Comparison of ENCODE assay signal across 17 cellular contexts in the genomic region with DNA sequence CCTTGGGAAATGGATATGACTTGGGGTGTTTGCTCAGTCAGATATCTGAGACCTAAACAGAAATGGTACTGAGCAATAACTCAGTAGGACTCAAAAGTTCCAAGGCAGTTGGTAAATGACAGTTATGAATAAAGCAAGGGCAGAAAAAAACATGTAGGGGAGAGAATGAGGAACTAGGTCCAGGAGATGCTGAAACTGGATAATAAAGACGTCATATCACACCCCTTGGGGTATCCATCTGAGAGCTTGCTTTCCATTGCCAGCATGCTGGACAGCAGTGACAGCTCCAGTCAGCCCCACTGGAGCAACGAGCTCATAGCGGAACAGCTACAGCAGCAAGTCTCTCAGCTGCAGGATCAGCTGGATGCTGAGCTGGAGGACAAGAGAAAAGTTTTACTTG. TPM values are rescaled to one million over a fixed set of nuclear protein-coding genes. Genes with fewer than 3 reads are reported as not detected.
DNase-seq lines count a peak whose midpoint lies in the region; ATAC-seq and TF ChIP-seq lines count a peak whose summit lies in the region.
"Had no signal": no experiment of that assay in that cellular context is flagged by ENCODE, and none has a peak within 500 bp of the region (broad histone marks: within the 10 kb centered on the region; RNA-seq: fewer than 3 reads in every experiment).

No MANE protein-coding gene starts in this region.

- peak overlapping the region in 4 of 11 experiments; percentile 14 to 40 (median 36); a peak in 5 of 22 replicates for H3K9ac ChIP-seq in BLaER1 treated with 17β-estradiol and CSF1 and Interleukin-3, amounts not matched to agents 10 nM and 100 nM

- no peaks in the 10 kb centered on the region for H3K36me3 Mint-ChIP-seq in activated B cell treated with CpG ODN at 0.5 μM for 24 hours (ENCODE audit: low read depth)
- H3K36me3 Mint-ChIP-seq: activated CD8-positive, alpha-beta memory T cell treated with anti-CD3 and anti-CD28 coated beads, Interleukin-2, amount 10 ng/mL, durations not matched to agents 7 days and 5 days; activated naive CD4-positive, alpha-beta T cell treated with anti-CD3 and anti-CD28 coated beads, Interleukin-2, amount 50 U/mL, for 24 hours; type B pancreatic cell had no signal

- CTCF ChIA-PET in activated B cell treated with CpG ODN at 0.5 μM for 24 hours (lab: Charles Lee): no interaction called here

- H3K4me2 ChIP-seq in BLaER1 treated with 17β-estradiol and CSF1 and Interleukin-3, amounts not matched to agents 10 nM and 100 nM: peak overlapping the region in 10 of 11 experiments; percentile 2 to 76 (median 41); a peak in 17 of 22 replicates

- no peak for TF ChIP-seq POLR2A in thyroid gland (IDR thresholded peaks at IDR 0.05)

- TF ChIP-seq CTCF in GM20000 (IDR thresholded peaks at IDR 0.05; ENCODE audit: extremely low read depth, missing control alignments) (no peak), activated B cell treated with CpG ODN at 0.5 μM for 24 hours (IDR thresholded peaks at IDR 0.05) (no peak), thyroid gland (IDR thresholded peaks at IDR 0.05) (no peak)

- peaks cover 22% of the 10 kb centered on the region for H3K4me1 Mint-ChIP-seq in activated B cell treated with CpG ODN at 0.5 μM for 24 hours

- DNase-seq in GM20000 (ENCODE audit: low spot score) (peak; percentile 51), MV-4-11 (lab: John Stamatoyannopoulos, UW) (peak; percentile 82), activated B cell treated with CpG ODN at 0.5 μM for 24 hours (no peak), thyroid gland (no peak), DMS153 treated with DMSO at 0.1 percent for 48 hours (lab: John Stamatoyannopoulos, UW; ENCODE audit: unreplicated experiment) (no peak)
- no peak for DNase-seq in activated T-cell treated with anti-CD3 and anti-CD28 coated beads, Interleukin-2, amount 50 U/mL, for 48 hours
- DNase-seq: activated CD8-positive, alpha-beta memory T cell treated with anti-CD3 and anti-CD28 coated beads, Interleukin-2, amount 10 ng/mL, durations not matched to agents 7 days and 5 days; Calu3; foreskin fibroblast; NCI-H1105; NCI-H345 had no signal

- H3K9me3 Mint-ChIP-seq in activated B cell treated with CpG ODN at 0.5 μM for 24 hours: no peaks in the 10 kb centered on the region
- H3K9me3 Mint-ChIP-seq: activated naive CD4-positive, alpha-beta T cell treated with anti-CD3 and anti-CD28 coated beads, Interleukin-2, amount 50 U/mL, for 24 hours; type B pancreatic cell had no signal

- peak overlapping the region in 8 of 11 experiments; percentile 35 to 87 (median 64); a peak in 16 of 22 replicates for H3K27ac ChIP-seq in BLaER1 treated with 17β-estradiol and CSF1 and Interleukin-3, amounts not matched to agents 10 nM and 100 nM
- no peak overlapping the region for H3K27ac ChIP-seq in thyroid gland
- H3K27ac ChIP-seq: breast epithelium had no signal

- POLR2A ChIA-PET in activated B cell treated with CpG ODN at 0.5 μM for 24 hours (lab: Charles Lee): interaction anchor here (0.5 to 2.0 kb wide), 7 partner anchors 9 to 64 kb away, joined by 3 to 7 read pairs (median 4); no protein-coding TSS in a partner anchor

- 57 to 64% methylated on average over 3 of the region's 3 CpGs for WGBS in thyroid gland, 2 donors

- ATAC-seq in activated B cell treated with CpG ODN at 0.5 μM for 24 hours (ENCODE audit: low read depth) (peak; percentile 86), GM21723 (IDR thresholded peaks at IDR 0.05; ENCODE audit: unreplicated experiment) (no peak)
- ATAC-seq: activated CD8-positive, alpha-beta memory T cell treated with anti-CD3 and anti-CD28 coated beads, Interleukin-2, amount 10 ng/mL, durations not matched to agents 7 days and 5 days had no signal

- intact Hi-C loops in activated B cell treated with CpG ODN at 0.5 μM for 24 hours (cut with micrococcal nuclease): loop anchor here (1.0 kb wide), 1 partner anchor 9 kb away; no protein-coding TSS in a partner anchor
- intact Hi-C loops in thyroid gland (cut with DNase I): no loop called here

- peak overlapping the region; percentile 64 for H3K27ac Mint-ChIP-seq in activated B cell treated with CpG ODN at 0.5 μM for 24 hours
- H3K27ac Mint-ChIP-seq: activated CD8-positive, alpha-beta memory T cell treated with anti-CD3 and anti-CD28 coated beads, Interleukin-2, amount 10 ng/mL, durations not matched to agents 7 days and 5 days; activated naive CD4-positive, alpha-beta T cell treated with anti-CD3 and anti-CD28 coated beads, Interleukin-2, amount 50 U/mL, for 24 hours; type B pancreatic cell had no signal

- H4K20me1 ChIP-seq in BLaER1 treated with 17β-estradiol and CSF1 and Interleukin-3, amounts not matched to agents 10 nM and 100 nM: no peaks in the 10 kb centered on the region

- H3K4me3 ChIP-seq in BLaER1 treated with 17β-estradiol and CSF1 and Interleukin-3, amounts not matched to agents 10 nM and 100 nM: no peak overlapping the region
- no peak overlapping the region for H3K4me3 ChIP-seq in thyroid gland (replicated peaks in 1 of 3)
- H3K4me3 ChIP-seq: breast epithelium had no signal

- no peaks in the 10 kb centered on the region for H3K27me3 Mint-ChIP-seq in activated B cell treated with CpG ODN at 0.5 μM for 24 hours
- H3K27me3 Mint-ChIP-seq: activated naive CD4-positive, alpha-beta T cell treated with anti-CD3 and anti-CD28 coated beads, Interleukin-2, amount 50 U/mL, for 24 hours had no signal

- no peaks in the 10 kb centered on the region for H3K36me3 ChIP-seq in BLaER1 treated with 17β-estradiol and CSF1 and Interleukin-3, amounts not matched to agents 10 nM and 100 nM
- no peaks in the 10 kb centered on the region for H3K36me3 ChIP-seq in thyroid gland
- H3K36me3 ChIP-seq: breast epithelium had no signal

- H3K4me1 ChIP-seq in BLaER1 treated with 17β-estradiol and CSF1 and Interleukin-3, amounts not matched to agents 10 nM and 100 nM: peaks cover 20 to 64% (median 44%) of the 10 kb centered on the region in 10 experiments
- H3K4me1 ChIP-seq in thyroid gland: no peaks in the 10 kb centered on the region
- H3K4me1 ChIP-seq: breast epithelium had no signal

- H3K4me3 Mint-ChIP-seq in activated B cell treated with CpG ODN at 0.5 μM for 24 hours: peak overlapping the region; percentile 25
- H3K4me3 Mint-ChIP-seq: activated CD8-positive, alpha-beta memory T cell treated with anti-CD3 and anti-CD28 coated beads, Interleukin-2, amount 10 ng/mL, durations not matched to agents 7 days and 5 days; activated naive CD4-positive, alpha-beta T cell treated with anti-CD3 and anti-CD28 coated beads, Interleukin-2, amount 50 U/mL, for 24 hours; type B pancreatic cell had no signal

- H3K9me3 ChIP-seq in BLaER1 treated with 17β-estradiol and CSF1 and Interleukin-3, amounts not matched to agents 10 nM and 100 nM (replicated peaks in 1 of 11): no peaks in the 10 kb centered on the region
- no peaks in the 10 kb centered on the region for H3K9me3 ChIP-seq in thyroid gland
- H3K9me3 ChIP-seq: breast epithelium had no signal

- H3K27me3 ChIP-seq in BLaER1 treated with 17β-estradiol and CSF1 and Interleukin-3, amounts not matched to agents 10 nM and 100 nM: no peaks in the 10 kb centered on the region
- H3K27me3 ChIP-seq in thyroid gland: no peaks in the 10 kb centered on the region
- H3K27me3 ChIP-seq: breast epithelium had no signal

RNA-seq across cellular contexts. Expression of a gene that starts 37.5 kb away (rescaled TPM):
- not detected in 2 replicates for total RNA-seq in activated B cell treated with CpG ODN at 0.5 μM for 24 hours
- not detected for total RNA-seq in thyroid gland
- total RNA-seq: activated CD8-positive, alpha-beta memory T cell treated with anti-CD3 and anti-CD28 coated beads, Interleukin-2, amount 10 ng/mL, durations not matched to agents 7 days and 5 days; Calu3; H4 had no signal

RNA-seq across cellular contexts. Expression of a gene that starts 48.2 kb away (rescaled TPM):
- total RNA-seq in activated B cell treated with CpG ODN at 0.5 μM for 24 hours (653 and 683 TPM in 2 replicates), thyroid gland (100 to 1,000 TPM; 380 to 454 (median 419) TPM)

Comparison
In these comparisons a context has a peak if more than half of its experiments do, and no peak if none do; other contexts are left out.
1. H3K27ac ChIP-seq: peak in BLaER1 treated with 17β-estradiol and CSF1 and Interleukin-3, amounts not matched to agents 10 nM and 100 nM (8 of 11); none in thyroid gland (0 of 3).
2. DNase-seq: peak in GM20000 (single experiment) and MV-4-11 (single experiment); none in activated B cell treated with CpG ODN at 0.5 μM for 24 hours (single experiment), thyroid gland (0 of 2), DMS153 treated with DMSO at 0.1 percent for 48 hours (single experiment) and activated T-cell treated with anti-CD3 and anti-CD28 coated beads, Interleukin-2, amount 50 U/mL, for 48 hours (0 of 2).